8 cellular contexts compared by ENCODE assay signal in the genomic region with DNA sequence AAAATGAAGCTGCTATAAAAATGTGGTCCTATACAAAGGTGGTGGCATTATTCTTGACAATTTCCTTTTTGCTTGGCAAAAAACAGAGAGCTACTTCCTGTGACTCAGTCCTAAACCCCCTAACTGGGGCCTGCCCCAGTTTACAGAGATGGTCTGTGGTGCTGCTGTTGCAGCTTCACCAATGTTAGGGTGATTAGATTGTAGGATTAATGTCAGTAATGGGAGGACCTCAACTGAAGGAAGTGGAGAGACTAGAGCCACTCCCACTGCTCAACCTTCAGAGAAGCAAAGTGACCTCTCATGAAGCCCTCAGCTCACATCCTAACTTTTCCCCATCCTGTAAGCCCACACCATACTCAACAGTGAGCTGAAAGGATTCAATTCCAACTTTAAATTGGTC. TPM values are rescaled to one million over a fixed set of nuclear protein-coding genes. Genes with fewer than 3 reads are reported as not detected.
DNase-seq lines count a peak whose midpoint lies in the region; ATAC-seq and TF ChIP-seq lines count a peak whose summit lies in the region.

No MANE protein-coding gene starts in this region.

- H3F3A ChIP-seq in GM23248 (ENCODE audit: insufficient read depth) = peaks cover 47% of the 10 kb centered on the region
- H3F3A ChIP-seq in PC-9 (ENCODE audit: insufficient read depth, low read depth) = peaks cover 57% of the 10 kb centered on the region

- H3K27me3 Mint-ChIP-seq in brain = peaks cover 14% of the 10 kb centered on the region

- intact Hi-C loops in PC-9 (cut with micrococcal nuclease; ENCODE audit: unreplicated experiment) (loop anchor here (2.0 to 10.0 kb wide), 2 partner anchors 95 to 433 kb away; a partner anchor contains a TSS), posterior vena cava (cut with DNase I) (loop anchor here (5.0 kb wide), 1 partner anchor 35 kb away; a partner anchor contains a TSS)

- peaks cover 0 to 5% (median 0%) of the 10 kb centered on the region in 5 experiments for H3K9me3 Mint-ChIP-seq in brain

- TF ChIP-seq CTCF in PC-9 (conservative IDR thresholded peaks at IDR 0.05) (no peak), brain (conservative IDR thresholded peaks at IDR 0.05) (no peak)

- H3K4me3 ChIP-seq in GM23248 = no peak overlapping the region
- no peak overlapping the region for H3K4me3 ChIP-seq in PC-9
- H3K4me3 ChIP-seq in HAP-1 = no peak overlapping the region

- no peak overlapping the region for H3K4me3 Mint-ChIP-seq in brain

- H3K9me2 ChIP-seq in GM23248 (ENCODE audit: insufficient read depth) (no peaks in the 10 kb centered on the region), PC-9 (ENCODE audit: insufficient read depth) (no peaks in the 10 kb centered on the region)

- CTCF ChIA-PET in PC-9 (lab: Charles Lee) = interaction anchor here (0.7 to 2.5 kb wide), 3 partner anchors 17 to 36 kb away, joined by 6 to 20 read pairs (median 13); no protein-coding TSS in a partner anchor

- H3K27me3 ChIP-seq in GM23248 (replicated peaks; ENCODE audit: insufficient read depth) (no peaks in the 10 kb centered on the region), PC-9 (ENCODE audit: insufficient read depth, low read depth) (no peaks in the 10 kb centered on the region), HAP-1 (ENCODE audit: low read depth) (no peaks in the 10 kb centered on the region)

- in situ Hi-C loops in GM23248 (cut with MboI) = no loop called here
- in situ Hi-C loops in G401 (cut with HindIII; ENCODE audit: low sequenced_read_pairs) = no loop called here
- in situ Hi-C loops in HAP-1 (cut with MboI; ENCODE audit: low sequenced_read_pairs) = no loop called here

- H3K36me3 ChIP-seq in GM23248 (ENCODE audit: low read depth) = no peaks in the 10 kb centered on the region
- peaks cover 11% of the 10 kb centered on the region for H3K36me3 ChIP-seq in PC-9 (ENCODE audit: low read depth)
- no peaks in the 10 kb centered on the region for H3K36me3 ChIP-seq in HAP-1 (replicated peaks)

- H3K27ac ChIP-seq in GM23248 = peak overlapping the region; percentile 97
- H3K27ac ChIP-seq in PC-9 = no peak overlapping the region

- no peak for ATAC-seq in HG03520 (IDR thresholded peaks at IDR 0.05; ENCODE audit: unreplicated experiment)
- no peak for ATAC-seq in GM19463 (IDR thresholded peaks at IDR 0.05; ENCODE audit: unreplicated experiment)

- H3K9ac ChIP-seq in GM23248 = peak overlapping the region; percentile 99; the same call in 1 of the 2 replicates

- H2AFZ ChIP-seq in GM23248 (0 out of 2 replicates have a peak overlapping the region, but pooled peaks have one; percentile 36), PC-9 (no peak overlapping the region)

- H3K4me2 ChIP-seq in GM23248 (ENCODE audit: unreplicated experiment) (peak overlapping the region; percentile 94), PC-9 (peak overlapping the region; percentile 97; the same call in 1 of the 2 replicates)

- H3K4me1 ChIP-seq in GM23248 (ENCODE audit: insufficient read depth) = peaks cover 21% of the 10 kb centered on the region
- peaks cover 40% of the 10 kb centered on the region for H3K4me1 ChIP-seq in PC-9 (replicated peaks; ENCODE audit: insufficient read depth)
- peaks cover 7% of the 10 kb centered on the region for H3K4me1 ChIP-seq in HAP-1

- BruUV-seq in PC-9 (replicated peaks; lab: Mats Ljungman, UMichigan) = no TSS peak

- H3K79me2 ChIP-seq in GM23248 (ENCODE audit: insufficient read depth) (peaks cover 17% of the 10 kb centered on the region), PC-9 (ENCODE audit: low read depth) (peaks cover 21% of the 10 kb centered on the region)

- no peaks in the 10 kb centered on the region for H3K36me3 Mint-ChIP-seq in brain

- POLR2A ChIA-PET in PC-9 (lab: Charles Lee; ENCODE audit: unreplicated experiment) = interaction anchor here (0.5 to 2.5 kb wide), 7 partner anchors 11 to 587 kb away, joined by 3 to 18 read pairs (median 5); no protein-coding TSS in a partner anchor

- H4K20me1 ChIP-seq in GM23248 (ENCODE audit: insufficient read depth) (no peaks in the 10 kb centered on the region), PC-9 (ENCODE audit: insufficient read depth) (peaks cover 10% of the 10 kb centered on the region)

- DNase-seq in GM23248 (no peak), PC-9 (no peak), posterior vena cava (ENCODE audit: low spot score) (peak; percentile 12), G401 (ENCODE audit: low spot score) (no peak), HAP-1 (ENCODE audit: low spot score in 2 of 2) (no peak)

- H3K9me3 ChIP-seq in GM23248 (ENCODE audit: low read depth) = no peaks in the 10 kb centered on the region
- no peaks in the 10 kb centered on the region for H3K9me3 ChIP-seq in PC-9 (ENCODE audit: insufficient read depth, low read depth)
- no peaks in the 10 kb centered on the region for H3K9me3 ChIP-seq in HAP-1

- H3K4me1 Mint-ChIP-seq in brain = peaks cover 30% of the 10 kb centered on the region

- H3K27ac Mint-ChIP-seq in brain = peak overlapping the region in 3 of 5 experiments; percentile 37 to 85 (median 82)

RNA-seq across cellular contexts. Expression of a gene that starts 3.6 kb away (rescaled TPM):
- total RNA-seq in GM23248 (2014; rRNA removed; shearing (Covaris generic)) = 550 and 683 TPM in 2 replicates
- 2,862 and 2,893 TPM in 2 replicates for polyA plus RNA-seq in GM23248 (2016; fragmentation: Nextera tagmentation; extraction: Ambion mirVana)
- total RNA-seq in PC-9 (2021) = 873 and 994 TPM in 2 replicates
- 341 TPM for polyA plus RNA-seq in brain (ENCODE audit: insufficient read depth, low read depth, low replicate concordance)
- total RNA-seq in posterior vena cava = 1,000 to 10,000 TPM; 1,174 to 1,536 TPM
- total RNA-seq in G401 (2014; rRNA removed; shearing (Covaris generic)) = 308 and 563 TPM in 2 replicates

RNA-seq across cellular contexts. Expression of a gene that starts 8.6 kb away (rescaled TPM):
- total RNA-seq in GM23248 (2014; rRNA removed; shearing (Covaris generic)) = not detected in 2 replicates
- polyA plus RNA-seq in GM23248 (2016; fragmentation: Nextera tagmentation; extraction: Ambion mirVana) = 0.41 TPM in 1 of 2 replicates, not detected in the other
- total RNA-seq in PC-9 (2021) = 7.2 and 11.1 TPM in 2 replicates
- polyA plus RNA-seq in brain (ENCODE audit: insufficient read depth, low read depth, low replicate concordance) = not detected
- total RNA-seq in posterior vena cava = not detected
- 1.5 and 15.4 TPM in 2 replicates for total RNA-seq in G401 (2014; rRNA removed; shearing (Covaris generic))

RNA-seq across cellular contexts. Expression of a gene that starts 13.4 kb away (rescaled TPM):
- total RNA-seq in GM23248 (2014; rRNA removed; shearing (Covaris generic)) = 236 and 249 TPM in 2 replicates
- 608 and 610 TPM in 2 replicates for polyA plus RNA-seq in GM23248 (2016; fragmentation: Nextera tagmentation; extraction: Ambion mirVana)
- total RNA-seq in PC-9 (2021) = 303 and 346 TPM in 2 replicates
- polyA plus RNA-seq in brain (ENCODE audit: insufficient read depth, low read depth, low replicate concordance) = 8.1 TPM
- 100 to 1,000 TPM; 286 to 472 TPM for total RNA-seq in posterior vena cava
- total RNA-seq in G401 (2014; rRNA removed; shearing (Covaris generic)) = 452 and 453 TPM in 2 replicates

RNA-seq across cellular contexts. Expression of a gene that starts 16.9 kb away (rescaled TPM):
- total RNA-seq in GM23248 (2014; rRNA removed; shearing (Covaris generic)) = 2.2 and 3.8 TPM in 2 replicates
- 7.5 and 8.0 TPM in 2 replicates for polyA plus RNA-seq in GM23248 (2016; fragmentation: Nextera tagmentation; extraction: Ambion mirVana)
- 1.5 and 2.4 TPM in 2 replicates for total RNA-seq in PC-9 (2021)
- 0.71 TPM for polyA plus RNA-seq in brain (ENCODE audit: insufficient read depth, low read depth, low replicate concordance)
- 1 to 10 TPM; 4.1 to 8.3 TPM for total RNA-seq in posterior vena cava
- 0.37 and 4.3 TPM in 2 replicates for total RNA-seq in G401 (2014; rRNA removed; shearing (Covaris generic))

RNA-seq across cellular contexts. Expression of a gene that starts 33.5 kb away (rescaled TPM):
- total RNA-seq in GM23248 (2014; rRNA removed; shearing (Covaris generic)) = 1.7 and 9.0 TPM in 2 replicates
- polyA plus RNA-seq in GM23248 (2016; fragmentation: Nextera tagmentation; extraction: Ambion mirVana) = 8.6 and 11.8 TPM in 2 replicates
- total RNA-seq in PC-9 (2021) = 145 and 147 TPM in 2 replicates
- 1.5 TPM for polyA plus RNA-seq in brain (ENCODE audit: insufficient read depth, low read depth, low replicate concordance)
- 1 to 10 TPM; 1.5 to 3.5 TPM for total RNA-seq in posterior vena cava
- total RNA-seq in G401 (2014; rRNA removed; shearing (Covaris generic)) = 10.6 and 10.8 TPM in 2 replicates
